Comparison of ENCODE assay signal across 8 cellular contexts in the genomic region with DNA sequence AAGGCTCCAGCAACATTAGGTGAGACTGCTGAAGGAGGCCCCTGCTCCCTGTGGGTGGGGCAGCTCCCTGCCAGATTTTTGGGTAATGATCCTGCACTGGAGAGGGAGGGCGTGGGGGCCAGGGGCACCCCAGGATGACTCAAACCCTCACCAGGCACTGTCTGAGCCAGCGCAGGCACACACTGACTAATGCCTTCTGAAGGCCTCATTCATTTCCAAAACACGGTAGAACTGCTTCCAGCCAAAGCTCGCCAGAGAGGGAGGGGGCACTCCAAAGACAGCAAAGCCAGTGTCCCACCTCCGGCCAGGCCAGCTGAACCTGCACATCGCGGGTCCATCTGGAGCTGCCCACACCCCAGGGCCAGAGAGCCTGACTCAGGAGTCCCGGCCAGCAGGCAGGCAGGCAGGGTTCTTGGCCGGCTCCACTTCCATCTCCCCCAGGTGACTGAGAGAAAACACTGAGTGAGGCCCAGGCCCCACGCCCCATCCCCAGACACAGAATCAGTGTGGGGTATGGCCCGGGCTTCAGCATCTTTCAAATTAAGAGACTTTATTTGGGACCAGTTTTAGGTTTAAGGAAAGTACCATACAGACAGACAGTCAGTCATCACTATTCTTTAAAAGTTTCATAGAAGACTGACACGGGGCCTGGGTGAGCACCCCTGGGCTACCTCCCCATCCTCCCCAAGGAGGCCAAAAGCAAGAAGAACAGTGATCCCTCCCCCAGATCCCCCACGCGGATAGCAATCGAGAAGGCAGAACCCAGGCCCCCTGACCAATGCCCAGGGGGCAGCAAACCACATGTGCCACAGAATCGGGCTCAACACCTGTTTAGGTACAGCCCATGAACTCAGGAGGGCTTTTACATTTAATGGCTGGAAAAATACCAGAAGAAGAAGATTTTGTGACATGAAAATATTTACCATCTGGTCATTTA. TPM values are rescaled to one million over a fixed set of nuclear protein-coding genes. Genes with fewer than 3 reads are reported as not detected.
A peak's percentile ranks its signal among the peaks of the same experiment; 100 is the strongest.
DNase-seq lines count a peak whose midpoint lies in the region; ATAC-seq and TF ChIP-seq lines count a peak whose summit lies in the region.

No MANE protein-coding gene starts in this region.

- no peaks in the 10 kb centered on the region for H3K27me3 ChIP-seq in HAP-1 (ENCODE audit: low read depth)
- no peaks in the 10 kb centered on the region for H3K27me3 ChIP-seq in colonic mucosa
- H3K27me3 ChIP-seq in transverse colon, result no peaks in the 10 kb centered on the region

- WGBS in transverse colon (ENCODE audit: low coverage in 1 of 2), 2 donors, result 30 to 49% methylated on average over 2 to 13 of the region's 16 CpGs

- peak overlapping the region; percentile 73 for H3K27ac ChIP-seq in colonic mucosa
- peak overlapping the region; percentile 90 to 97 (median 94) for H3K27ac ChIP-seq in transverse colon

- no peak for ATAC-seq in natural killer cell
- ATAC-seq in GM21825 (IDR thresholded peaks at IDR 0.05; ENCODE audit: unreplicated experiment), result no peak

- no peak for DNase-seq in HAP-1 (ENCODE audit: low spot score in 2 of 2)
- DNase-seq in activated CD4-positive, CD25-positive, alpha-beta regulatory T cell treated with anti-CD3 and anti-CD28 coated beads, Interleukin-2, amount 50 U/mL, for 16 hours (ENCODE audit: low read depth, low spot score), result peak; percentile 57
- DNase-seq in colonic mucosa, result no peak
- DNase-seq in natural killer cell, result no peak
- no peak for DNase-seq in transverse colon
- DNase-seq in SHP77 (lab: John Stamatoyannopoulos, UW), result no peak
- no peak for DNase-seq in NCI-H1436 treated with DMSO at 0.1 percent for 48 hours (lab: John Stamatoyannopoulos, UW)

- no peak for TF ChIP-seq POLR2A in transverse colon (IDR thresholded peaks at IDR 0.05)

- peaks cover 50 to 61% of the 10 kb centered on the region in 2 donors for H3K4me1 Mint-ChIP-seq in natural killer cell

- no peaks in the 10 kb centered on the region for H3K9me3 Mint-ChIP-seq in natural killer cell

- peak overlapping the region; percentile 92 for H3K4me3 Mint-ChIP-seq in natural killer cell

- peak overlapping the region; percentile 62 for H3K4me3 ChIP-seq in HAP-1
- H3K4me3 ChIP-seq in colonic mucosa, result peak overlapping the region; percentile 71
- peak overlapping the region; percentile 1 to 87 (median 74) for H3K4me3 ChIP-seq in transverse colon

- H3K27me3 Mint-ChIP-seq in natural killer cell (ENCODE audit: low read depth in 2 of 2), result no peaks in the 10 kb centered on the region

- H3K9ac ChIP-seq in colonic mucosa (ENCODE audit: low read depth in 2 of 2, low read length in 2 of 2), result peak overlapping the region; percentile 39 to 72

- no peak for TF ChIP-seq CTCF in colonic mucosa (IDR thresholded peaks at IDR 0.05)
- TF ChIP-seq CTCF in natural killer cell (IDR thresholded peaks at IDR 0.05), result no peak
- no peak for TF ChIP-seq CTCF in transverse colon (IDR thresholded peaks at IDR 0.05)

- H3K36me3 Mint-ChIP-seq in natural killer cell, result no peaks in the 10 kb centered on the region

- peaks cover 12% of the 10 kb centered on the region for H3K4me1 ChIP-seq in HAP-1
- peaks cover 7% of the 10 kb centered on the region for H3K4me1 ChIP-seq in colonic mucosa
- peaks cover 38 to 66% (median 55%) of the 10 kb centered on the region in 4 donors for H3K4me1 ChIP-seq in transverse colon

- H3K9me3 ChIP-seq in HAP-1 (no peaks in the 10 kb centered on the region), colonic mucosa (no peaks in the 10 kb centered on the region), transverse colon (no peaks in the 10 kb centered on the region)

- in situ Hi-C loops in HAP-1 (cut with MboI; ENCODE audit: low sequenced_read_pairs), result no loop called here
- in situ Hi-C loops in transverse colon (cut with MboI; ENCODE audit: low pct_ligation_motif_present in 1 of 4, low pct_unique_long_range_greater_than_20kb in 1 of 4, low sequenced_read_pairs in 3 of 4), result no loop called here

- H3K36me3 ChIP-seq in HAP-1 (replicated peaks) (peaks cover 9% of the 10 kb centered on the region), colonic mucosa (no peaks in the 10 kb centered on the region), transverse colon (no peaks in the 10 kb centered on the region)

- TF ChIP-seq EP300 in transverse colon (IDR thresholded peaks at IDR 0.05; ENCODE audit: low read depth), result no peak

- H3K27ac Mint-ChIP-seq in natural killer cell, result peak overlapping the region; percentile 82 to 91

- intact Hi-C loops in colonic mucosa (cut with DNase I), result no loop called here
- intact Hi-C loops in natural killer cell (cut with micrococcal nuclease), result loop anchor here (10.0 kb wide), 1 partner anchor 328 kb away; the partner anchor contains the start of gene ZFPM1
- intact Hi-C loops in transverse colon (cut with DNase I; ENCODE audit: low total_unique reads), result no loop called here

RNA-seq across cellular contexts. Expression of gene PIEZO1, which starts 2.3 kb away (rescaled TPM):
- 100 to 1,000 TPM; 104 to 118 TPM for total RNA-seq in colonic mucosa
- 100 to 1,000 TPM; 172 to 197 (median 183) TPM for total RNA-seq in natural killer cell
- 100 to 1,000 TPM; 133 to 546 (median 179) TPM for total RNA-seq in transverse colon

RNA-seq across cellular contexts. Expression of gene CDT1, which starts 20.9 kb away (rescaled TPM):
- 10 to 100 TPM; 14.9 to 71.7 TPM for total RNA-seq in colonic mucosa
- 1 to 10 TPM; 2.2 to 3.8 (median 2.6) TPM for total RNA-seq in natural killer cell
- total RNA-seq in transverse colon, result 10 to 100 TPM in 1 of 4 donors, 1 to 10 TPM in 2, not detected in 1; 3.8 to 12.5 (median 6.7) TPM

RNA-seq across cellular contexts. Expression of gene APRT, which starts 29.0 kb away (rescaled TPM):
- 100 to 1,000 TPM; 103 to 273 TPM for total RNA-seq in colonic mucosa
- total RNA-seq in natural killer cell, result 100 to 1,000 TPM; 118 to 123 (median 120) TPM
- total RNA-seq in transverse colon, result 100 to 1,000 TPM in 2 of 4 donors, 10 to 100 TPM in 2; 81.6 to 221 (median 149) TPM
